Comparison of ENCODE assay signal across 10 cellular contexts in genomic region chr11:118402594-118402993, GRCh38. TPM values are rescaled to one million over a fixed set of nuclear protein-coding genes. Genes with fewer than 3 reads are reported as not detected.
DNase-seq lines count a peak whose midpoint lies in the region; ATAC-seq and TF ChIP-seq lines count a peak whose summit lies in the region.
"Not testable (repeated sequence)": the region's sequence is repeated elsewhere in the genome, so short reads cannot be mapped to it uniquely, and the experiment has no call there.
"Had no signal": no experiment of that assay in that cellular context is flagged by ENCODE, and none has a peak within 500 bp of the region (broad histone marks: within the 10 kb centered on the region; RNA-seq: fewer than 3 reads in every experiment).

No MANE protein-coding gene starts in this region.

- not testable (repeated sequence) for ATAC-seq in activated CD4-positive, alpha-beta T cell treated with anti-CD3 and anti-CD28 coated beads for 36 hours; lower lobe of right lung

- not testable (repeated sequence) for H3K9me3 ChIP-seq in CD8-positive, alpha-beta memory T cell (ENCODE audit: low read length); lower lobe of right lung; trophoblast cell (ENCODE audit: insufficient read depth, low read depth, low read length); transverse colon

- not testable (repeated sequence) for DNase-seq in CD8-positive, alpha-beta memory T cell; LNCaP clone FGC (ENCODE audit: low read depth); activated CD4-positive, alpha-beta T cell treated with anti-CD3 and anti-CD28 coated beads for 36 hours; fibroblast of mammary gland (ENCODE audit: low read depth); lower lobe of right lung; transverse colon
- peak; percentile 46 to 55 for DNase-seq in trophoblast cell

- H2AK5ac ChIP-seq in trophoblast cell (ENCODE audit: low read length) = not testable (repeated sequence)

- H2BK5ac ChIP-seq in trophoblast cell (ENCODE audit: low read depth, low read length, poor library complexity) = not testable (repeated sequence)

- peak overlapping the region; percentile 91 for H3K27ac ChIP-seq in CD8-positive, alpha-beta memory T cell (ENCODE audit: low read depth, low read length)
- H3K27ac ChIP-seq in lower lobe of right lung (peak overlapping the region; percentile 91), transverse colon (peak overlapping the region; percentile 82 to 95 (median 89))
- not testable (repeated sequence) for H3K27ac ChIP-seq in trophoblast cell (ENCODE audit: low read depth, low read length)

- H3K4ac ChIP-seq in trophoblast cell (ENCODE audit: low read depth, low read length) = peak overlapping the region; percentile 100

- WGBS in trophoblast cell (ENCODE audit: extremely low coverage, insufficient coverage, insufficient read length) = no CpG with 5 or more reads among the region's 7 CpGs
- 41 to 66% methylated on average over 4 to 7 of the region's 7 CpGs for WGBS in transverse colon (ENCODE audit: low coverage in 1 of 2), 2 donors

- not testable (repeated sequence) for H3K9me3 Mint-ChIP-seq in CD8-positive, alpha-beta memory T cell; activated CD4-positive, alpha-beta T cell treated with anti-CD3 and anti-CD28 coated beads for 36 hours (ENCODE audit: low read depth); brain

- not testable (repeated sequence) for H2AFZ ChIP-seq in trophoblast cell (ENCODE audit: insufficient read depth, low read length, poor library complexity)

- not testable (repeated sequence) for TF ChIP-seq EP300 in transverse colon (IDR thresholded peaks at IDR 0.05; ENCODE audit: low read depth)

- TF ChIP-seq POLR2A in transverse colon (IDR thresholded peaks at IDR 0.05) = not testable (repeated sequence)

- H3K36me3 Mint-ChIP-seq in CD8-positive, alpha-beta memory T cell = peaks cover 0 to 57% (median 10%) of the 10 kb centered on the region in 3 donors
- H3K36me3 Mint-ChIP-seq in activated CD4-positive, alpha-beta T cell treated with anti-CD3 and anti-CD28 coated beads for 36 hours (ENCODE audit: low read depth) = peaks cover 44% of the 10 kb centered on the region
- H3K36me3 Mint-ChIP-seq in brain = peaks cover 10% of the 10 kb centered on the region

- H4K12ac ChIP-seq in trophoblast cell (ENCODE audit: low read depth, low read length) = peak overlapping the region; percentile 81

- peak overlapping the region; percentile 77 for H2BK120ac ChIP-seq in trophoblast cell (ENCODE audit: insufficient read depth, low read length, poor library complexity)

- H3K36me3 ChIP-seq in CD8-positive, alpha-beta memory T cell (ENCODE audit: insufficient read depth, low read length) = peaks cover 12% of the 10 kb centered on the region
- peaks cover 31% of the 10 kb centered on the region for H3K36me3 ChIP-seq in lower lobe of right lung
- H3K36me3 ChIP-seq in trophoblast cell (ENCODE audit: control insufficient read depth in 1 of 2, insufficient read depth in 2 of 2, low read length in 2 of 2) = peaks cover 2 to 12% of the 10 kb centered on the region in 2 experiments
- H3K36me3 ChIP-seq in transverse colon = not testable (repeated sequence)

- peak overlapping the region; percentile 81 for H3K4me3 ChIP-seq in CD8-positive, alpha-beta memory T cell (ENCODE audit: low read length)
- H3K4me3 ChIP-seq in LNCaP clone FGC (ENCODE audit: low read depth, low read length) (peak overlapping the region; percentile 93), fibroblast of mammary gland (ENCODE audit: control insufficient read depth, low read depth, low read length) (peak overlapping the region; percentile 96), lower lobe of right lung (peak overlapping the region; percentile 97), transverse colon (peak overlapping the region in 3 of 4 donors; percentile 69 to 79 (median 69))
- H3K4me3 ChIP-seq in trophoblast cell (ENCODE audit: low read depth, low read length) = not testable (repeated sequence)

- CTCF ChIA-PET in CD8-positive, alpha-beta memory T cell (lab: Charles Lee) = interaction anchor here (0.8 to 2.0 kb wide), 7 partner anchors 13 to 204 kb away, joined by 3 to 5 read pairs (median 4); partner anchors contain the start of gene KMT2A
- CTCF ChIA-PET in activated CD4-positive, alpha-beta T cell treated with anti-CD3 and anti-CD28 coated beads for 36 hours (lab: Charles Lee) = interaction anchor here (0.7 to 1.5 kb wide), 8 partner anchors 17 to 180 kb away, joined by 3 to 6 read pairs (median 4); no protein-coding TSS in a partner anchor

- H3K9ac ChIP-seq in trophoblast cell (ENCODE audit: low read length) = not testable (repeated sequence)

- H3K79me2 ChIP-seq in trophoblast cell (ENCODE audit: control insufficient read depth, insufficient read depth, low read length, poor library complexity) = peaks cover 11% of the 10 kb centered on the region

- peaks cover 58% of the 10 kb centered on the region for H3K4me1 ChIP-seq in CD8-positive, alpha-beta memory T cell (ENCODE audit: insufficient read depth, low read length)
- H3K4me1 ChIP-seq in lower lobe of right lung (peaks cover 39% of the 10 kb centered on the region), transverse colon (peaks cover 13 to 32% (median 18%) of the 10 kb centered on the region in 4 donors)
- not testable (repeated sequence) for H3K4me1 ChIP-seq in trophoblast cell (ENCODE audit: control insufficient read depth in 1 of 2, insufficient read depth in 2 of 2, low read length in 2 of 2)

- not testable (repeated sequence) for H3K27me3 Mint-ChIP-seq in CD8-positive, alpha-beta memory T cell; activated CD4-positive, alpha-beta T cell treated with anti-CD3 and anti-CD28 coated beads for 36 hours; brain

- POLR2A ChIA-PET in CD8-positive, alpha-beta memory T cell (lab: Charles Lee) = interaction anchor here (0.7 to 1.0 kb wide), 3 partner anchors 18 to 423 kb away, joined by 3 to 5 read pairs (median 3); no protein-coding TSS in a partner anchor
- POLR2A ChIA-PET in activated CD4-positive, alpha-beta T cell treated with anti-CD3 and anti-CD28 coated beads for 36 hours (lab: Charles Lee) = interaction anchor here (0.6 to 1.4 kb wide), 6 partner anchors 13 to 50 kb away, joined by 3 to 7 read pairs (median 4); partner anchors contain the start of genes KMT2A and UBE4A

- not testable (repeated sequence) for H3K14ac ChIP-seq in trophoblast cell (ENCODE audit: low read length)

- peak overlapping the region; percentile 86 for H3K4me2 ChIP-seq in trophoblast cell (ENCODE audit: low read length)

- H2BK12ac ChIP-seq in trophoblast cell (ENCODE audit: low read length) = not testable (repeated sequence)

- not testable (repeated sequence) for H3K18ac ChIP-seq in trophoblast cell (ENCODE audit: low read length)

- not testable (repeated sequence) for H3K79me1 ChIP-seq in trophoblast cell (ENCODE audit: low read length)

- H3K27ac Mint-ChIP-seq in CD8-positive, alpha-beta memory T cell = peak overlapping the region; percentile 75 to 100 (median 100)
- H3K27ac Mint-ChIP-seq in activated CD4-positive, alpha-beta T cell treated with anti-CD3 and anti-CD28 coated beads for 36 hours = peak overlapping the region; percentile 100
- peak overlapping the region; percentile 43 to 99 (median 99) for H3K27ac Mint-ChIP-seq in brain

- H3K23ac ChIP-seq in trophoblast cell (ENCODE audit: low read length) = not testable (repeated sequence)

- H4K91ac ChIP-seq in trophoblast cell (ENCODE audit: low read depth, low read length) = not testable (repeated sequence)

- peak overlapping the region; percentile 91 to 97 (median 96) for H3K4me3 Mint-ChIP-seq in CD8-positive, alpha-beta memory T cell
- H3K4me3 Mint-ChIP-seq in activated CD4-positive, alpha-beta T cell treated with anti-CD3 and anti-CD28 coated beads for 36 hours = peak overlapping the region; percentile 93
- H3K4me3 Mint-ChIP-seq in brain = peak overlapping the region; percentile 95 to 99 (median 96)

- H3K27me3 ChIP-seq in CD8-positive, alpha-beta memory T cell (ENCODE audit: insufficient read depth, low read length, poor library complexity, severe bottlenecking); lower lobe of right lung (ENCODE audit: low read depth); trophoblast cell (ENCODE audit: insufficient read depth, low read length); transverse colon: not testable (repeated sequence)

- H3K4me1 Mint-ChIP-seq in CD8-positive, alpha-beta memory T cell = peaks cover 62 to 98% (median 90%) of the 10 kb centered on the region in 3 donors
- H3K4me1 Mint-ChIP-seq in activated CD4-positive, alpha-beta T cell treated with anti-CD3 and anti-CD28 coated beads for 36 hours = peaks cover 65% of the 10 kb centered on the region
- H3K4me1 Mint-ChIP-seq in brain = peaks cover 60% of the 10 kb centered on the region

- in situ Hi-C loops in transverse colon (cut with MboI; ENCODE audit: low pct_ligation_motif_present in 1 of 4, low pct_unique_long_range_greater_than_20kb in 1 of 4, low sequenced_read_pairs in 3 of 4) = not testable (repeated sequence)

- not testable (repeated sequence) for TF ChIP-seq CTCF in LNCaP clone FGC (IDR thresholded peaks at IDR 0.05; ENCODE audit: control insufficient read depth, extremely low read depth, insufficient read depth); brain (conservative IDR thresholded peaks at IDR 0.05); fibroblast of mammary gland (conservative IDR thresholded peaks at IDR 0.05; ENCODE audit: control insufficient read depth, insufficient read depth, low read depth, low read length); lower lobe of right lung (IDR thresholded peaks at IDR 0.05); transverse colon (IDR thresholded peaks at IDR 0.05)

- not testable (repeated sequence) for H4K8ac ChIP-seq in trophoblast cell (ENCODE audit: low read depth, low read length)

- intact Hi-C loops in activated CD4-positive, alpha-beta T cell treated with anti-CD3 and anti-CD28 coated beads for 36 hours (cut with DNase I, micrococcal nuclease) = loop anchor here (5.0 kb wide), 3 partner anchors 95 to 525 kb away; partner anchors contain the start of genes BCL9L (in 1 of the 2) and IFT46 (in 1 of the 2)
- intact Hi-C loops in lower lobe of right lung (cut with DNase I) = not testable (repeated sequence)
- intact Hi-C loops in transverse colon (cut with DNase I; ENCODE audit: low total_unique reads) = loop anchor here (5.0 kb wide), 1 partner anchor 35 kb away; the partner anchor contains the start of gene KMT2A

RNA-seq across cellular contexts. Expression of gene ATP5MG, which starts 1.2 kb away (rescaled TPM):
- 100 to 1,000 TPM; 277 to 280 TPM for total RNA-seq in CD8-positive, alpha-beta memory T cell
- polyA plus RNA-seq in CD8-positive, alpha-beta memory T cell = 632 TPM
- total RNA-seq in activated CD4-positive, alpha-beta T cell treated with anti-CD3 and anti-CD28 coated beads for 36 hours = 100 to 1,000 TPM; 136 to 229 TPM
- polyA plus RNA-seq in brain (ENCODE audit: insufficient read depth, low read depth, low replicate concordance) = 385 TPM
- total RNA-seq in lower lobe of right lung (154 TPM), transverse colon (10 to 100 TPM in 3 of 4 donors, 1 to 10 TPM in 1; 3.8 to 74.2 (median 46.9) TPM)
- polyA plus RNA-seq in trophoblast cell (2013) = 594 and 614 TPM in 2 replicates

RNA-seq across cellular contexts. Expression of gene KMT2A, which starts 33.7 kb away (rescaled TPM):
- total RNA-seq in CD8-positive, alpha-beta memory T cell = 10 to 100 TPM; 80.0 to 80.6 TPM
- 40.5 TPM for polyA plus RNA-seq in CD8-positive, alpha-beta memory T cell
- total RNA-seq in activated CD4-positive, alpha-beta T cell treated with anti-CD3 and anti-CD28 coated beads for 36 hours = 10 to 100 TPM; 64.1 to 67.1 TPM
- 35.4 TPM for polyA plus RNA-seq in brain (ENCODE audit: insufficient read depth, low read depth, low replicate concordance)
- total RNA-seq in lower lobe of right lung = 66.3 TPM
- 8.9 and 9.1 TPM in 2 replicates for polyA plus RNA-seq in trophoblast cell (2013)
- 100 to 1,000 TPM in 1 of 4 donors, 10 to 100 TPM in 3; 51.1 to 120 (median 75.5) TPM for total RNA-seq in transverse colon

RNA-seq across cellular contexts. Expression of gene UBE4A, which starts 43.2 kb away (rescaled TPM):
- 10 to 100 TPM; 55.9 to 56.8 TPM for total RNA-seq in CD8-positive, alpha-beta memory T cell
- 27.8 TPM for polyA plus RNA-seq in CD8-positive, alpha-beta memory T cell
- 10 to 100 TPM; 44.2 to 50.7 TPM for total RNA-seq in activated CD4-positive, alpha-beta T cell treated with anti-CD3 and anti-CD28 coated beads for 36 hours
- polyA plus RNA-seq in brain (ENCODE audit: insufficient read depth, low read depth, low replicate concordance) = 24.3 TPM
- total RNA-seq in lower lobe of right lung = 40.8 TPM
- polyA plus RNA-seq in trophoblast cell (2013) = 26.0 and 26.1 TPM in 2 replicates
- 10 to 100 TPM; 42.3 to 54.3 (median 49.2) TPM for total RNA-seq in transverse colon

RNA-seq across cellular contexts. Expression of gene CD3G, which starts 58.5 kb away (rescaled TPM):
- total RNA-seq in CD8-positive, alpha-beta memory T cell = 100 to 1,000 TPM; 167 to 170 TPM
- 414 TPM for polyA plus RNA-seq in CD8-positive, alpha-beta memory T cell
- total RNA-seq in activated CD4-positive, alpha-beta T cell treated with anti-CD3 and anti-CD28 coated beads for 36 hours = 100 to 1,000 TPM; 141 to 146 TPM
- not detected for polyA plus RNA-seq in brain (ENCODE audit: insufficient read depth, low read depth, low replicate concordance)
- 4.0 TPM for total RNA-seq in lower lobe of right lung
- not detected in 2 replicates for polyA plus RNA-seq in trophoblast cell (2013)
- 1 to 10 TPM in 3 of 4 donors, not detected in 1; 2.2 to 5.4 (median 2.2) TPM for total RNA-seq in transverse colon
- total RNA-seq: occipital lobe, RPMI7951 had no signal
